ENCODE assay signal across 21 cellular contexts in genomic region chr7:91112902-91113321, GRCh38.
DNase-seq lines count a peak whose midpoint lies in the region; ATAC-seq and TF ChIP-seq lines count a peak whose summit lies in the region.
"Had no signal": no experiment of that assay in that cellular context is flagged by ENCODE, and none has a peak within 500 bp of the region (broad histone marks: within the 10 kb centered on the region; RNA-seq: fewer than 3 reads in every experiment).

No MANE protein-coding gene starts in this region.

- WGBS in endodermal cell (ENCODE audit: insufficient coverage in 1 of 2, insufficient read length in 1 of 2), 2 experiments, result 94 to 100% methylated on average over 2 of the region's 2 CpGs

- no peaks in the 10 kb centered on the region for H3K27me3 Mint-ChIP-seq in nephron (ENCODE audit: low read depth)
- H3K27me3 Mint-ChIP-seq in endodermal cell (ENCODE audit: insufficient read depth), result no peaks in the 10 kb centered on the region

- no peak for ATAC-seq in HG02885 (IDR thresholded peaks at IDR 0.05; ENCODE audit: poor library complexity, unreplicated experiment)
- ATAC-seq: right cardiac atrium had no signal

- no peaks in the 10 kb centered on the region for H3K27me3 ChIP-seq in endodermal cell (ENCODE audit: control insufficient read depth, insufficient read depth, low read length, poor library complexity, severe bottlenecking)
- H3K27me3 ChIP-seq: colonic mucosa, hepatocyte had no signal

- H3K9me3 Mint-ChIP-seq in nephron, result no peaks in the 10 kb centered on the region
- H3K9me3 Mint-ChIP-seq in endodermal cell, result no peaks in the 10 kb centered on the region
- H3K9me3 Mint-ChIP-seq: activated T-helper 2 cell treated with anti-CD3 and anti-CD28 coated beads, Interferon-gamma antibody, Interleukin-2, Interleukin-4, amounts not matched to agents 10 μg/mL and 5 μg/mL and 100 μg/mL, durations not matched to agents 14 hours and 24 hours and 36 hours had no signal

- H3K4me1 ChIP-seq in endodermal cell (ENCODE audit: control insufficient read depth, insufficient read depth, low read length), result peaks cover 5% of the 10 kb centered on the region
- H3K4me1 ChIP-seq: colonic mucosa had no signal

- H3K9me3 ChIP-seq in endodermal cell (ENCODE audit: control insufficient read depth, low read length), result no peaks in the 10 kb centered on the region
- H3K9me3 ChIP-seq: colonic mucosa had no signal

- H3K27ac Mint-ChIP-seq in nephron (peak overlapping the region; percentile 74 to 80 (median 74)), endodermal cell (no peak overlapping the region)
- H3K27ac Mint-ChIP-seq: activated T-helper 2 cell treated with anti-CD3 and anti-CD28 coated beads, Interferon-gamma antibody, Interleukin-2, Interleukin-4, amounts not matched to agents 10 μg/mL and 5 μg/mL and 100 μg/mL, durations not matched to agents 14 hours and 24 hours and 36 hours had no signal

- no peak for TF ChIP-seq CTCF in nephron (IDR thresholded peaks at IDR 0.05; ENCODE audit: unreplicated experiment in 3 of 3)
- TF ChIP-seq CTCF in endodermal cell (conservative IDR thresholded peaks at IDR 0.05), result no peak

- DNase-seq in GM03348 (ENCODE audit: low spot score), result peak; percentile 8
- peak; percentile 70 for DNase-seq in LHCN-M2 (ENCODE audit: low read depth)
- peak; percentile 5 for DNase-seq in dermis blood vessel endothelial cell
- DNase-seq in HK-2 (ENCODE audit: unreplicated experiment), result no peak
- no peak for DNase-seq in ureter (ENCODE audit: low spot score)
- no peak for DNase-seq in endodermal cell
- DNase-seq: activated CD8-positive, alpha-beta memory T cell treated with anti-CD3 and anti-CD28 coated beads for 24 hours; amygdala; colonic mucosa; H7; kidney; mesenchymal stem cell; NCI-H1048; NCI-H226; NK-92 treated with Interleukin-12 subunit alpha and Interleukin-12 subunit beta, amount 100 ng/mL, for 24 hours; right cardiac atrium; T-helper 1 cell had no signal

- peaks cover 33% of the 10 kb centered on the region for H3K4me1 Mint-ChIP-seq in nephron
- H3K4me1 Mint-ChIP-seq in endodermal cell, result peaks cover 10% of the 10 kb centered on the region

- no peak overlapping the region for H3K4me3 ChIP-seq in endodermal cell (ENCODE audit: low read length)
- H3K4me3 ChIP-seq: colonic mucosa, hepatocyte had no signal

- H3K27ac ChIP-seq in endodermal cell (ENCODE audit: low read depth, low read length), result no peak overlapping the region
- H3K27ac ChIP-seq: colonic mucosa, hepatocyte had no signal

- no peak overlapping the region for H3K9ac ChIP-seq in endodermal cell (ENCODE audit: extremely low read depth, low read length, poor library complexity, severe bottlenecking)

- H3K36me3 Mint-ChIP-seq in nephron (ENCODE audit: low read depth), result peaks cover 12% of the 10 kb centered on the region
- H3K36me3 Mint-ChIP-seq in endodermal cell (ENCODE audit: low read depth), result no peaks in the 10 kb centered on the region

- H3K36me3 ChIP-seq in endodermal cell (ENCODE audit: control insufficient read depth, insufficient read depth, low read length), result no peaks in the 10 kb centered on the region
- H3K36me3 ChIP-seq: colonic mucosa had no signal

- H3K4me3 Mint-ChIP-seq in nephron, result peak overlapping the region in 1 of 3 experiments; percentile 19
- H3K4me3 Mint-ChIP-seq in endodermal cell, result no peak overlapping the region

Comparison
In these comparisons a context has a peak if more than half of its experiments do, and no peak if none do; other contexts are left out.
1. DNase-seq: peak in GM03348 (single experiment), LHCN-M2 (single experiment) and dermis blood vessel endothelial cell (single experiment); none in HK-2 (single experiment), ureter (single experiment) and endodermal cell (single experiment).